In genomic region chr2:71792926-71793761, GRCh38 we compare ENCODE assay signal across 19 cellular contexts.
DNase-seq lines count a peak whose midpoint lies in the region; ATAC-seq, FAIRE-seq and TF ChIP-seq lines count a peak whose summit lies in the region.
"Had no signal": no experiment of that assay in that cellular context is flagged by ENCODE, and none has a peak within 500 bp of the region (broad histone marks: within the 10 kb centered on the region; RNA-seq: fewer than 3 reads in every experiment).

No MANE protein-coding gene starts in this region.

- peak; percentile 46 for ATAC-seq in esophagus mucosa
- ATAC-seq in HG03135 (IDR thresholded peaks at IDR 0.05; ENCODE audit: unreplicated experiment), result no peak
- ATAC-seq: activated CD8-positive, alpha-beta T cell treated with anti-CD3 and anti-CD28 coated beads for 36 hours; left colon had no signal

- no peak overlapping the region for H4K91ac ChIP-seq in trophoblast cell (ENCODE audit: low read depth, low read length)

- H3K4me1 ChIP-seq in Caco-2 (peaks cover 43% of the 10 kb centered on the region), trophoblast cell (ENCODE audit: control insufficient read depth in 1 of 2, insufficient read depth in 2 of 2, low read length in 2 of 2) (peaks cover 17 to 20% of the 10 kb centered on the region in 2 experiments)
- H3K4me1 ChIP-seq: esophagus muscularis mucosa had no signal

- H3K27ac Mint-ChIP-seq in Caco-2 (ENCODE audit: unreplicated experiment), result peak overlapping the region; percentile 72
- H3K27ac Mint-ChIP-seq: activated CD8-positive, alpha-beta T cell treated with anti-CD3 and anti-CD28 coated beads for 36 hours; activated T-helper 1 cell treated with anti-CD3 and anti-CD28 coated beads, Interleukin-12 subunit alpha, Interleukin-12 subunit beta, Interleukin-2, Interleukin-4 antibody, amounts not matched to agents 30 ng/mL and 10 ng/mL and 1 ng/mL, durations not matched to agents 14 hours and 24 hours and 36 hours; dendritic cell treated with granulocyte-macrophage colony-stimulating factor and Interleukin-4, amounts not matched to agents 40 ng/mL and 50 ng/mL, for 4 days had no signal

- no peak overlapping the region for H2AFZ ChIP-seq in trophoblast cell (ENCODE audit: insufficient read depth, low read length, poor library complexity)

- H3K9ac ChIP-seq in trophoblast cell (ENCODE audit: low read length), result no peak overlapping the region

- no peak overlapping the region for H2AK5ac ChIP-seq in trophoblast cell (ENCODE audit: low read length)

- no peak overlapping the region for H4K8ac ChIP-seq in trophoblast cell (ENCODE audit: low read depth, low read length)

- peaks cover 34% of the 10 kb centered on the region for H3K4me1 Mint-ChIP-seq in Caco-2 (ENCODE audit: low read depth, unreplicated experiment)

- peak overlapping the region; percentile 15 for H3K4me3 Mint-ChIP-seq in Caco-2 (ENCODE audit: unreplicated experiment)
- H3K4me3 Mint-ChIP-seq: activated CD8-positive, alpha-beta T cell treated with anti-CD3 and anti-CD28 coated beads for 36 hours; activated T-helper 1 cell treated with anti-CD3 and anti-CD28 coated beads, Interleukin-12 subunit alpha, Interleukin-12 subunit beta, Interleukin-2, Interleukin-4 antibody, amounts not matched to agents 30 ng/mL and 10 ng/mL and 1 ng/mL, durations not matched to agents 14 hours and 24 hours and 36 hours; dendritic cell treated with granulocyte-macrophage colony-stimulating factor and Interleukin-4, amounts not matched to agents 40 ng/mL and 50 ng/mL, for 4 days had no signal

- no peak overlapping the region for H3K14ac ChIP-seq in trophoblast cell (ENCODE audit: low read length)

- no peak overlapping the region for H2BK5ac ChIP-seq in trophoblast cell (ENCODE audit: low read depth, low read length, poor library complexity)

- intact Hi-C loops in Caco-2 (cut with micrococcal nuclease; ENCODE audit: unreplicated experiment), result no loop called here

- no peaks in the 10 kb centered on the region for H3K27me3 ChIP-seq in Caco-2 (replicated peaks; ENCODE audit: control insufficient read depth, insufficient read depth, low read length)
- H3K27me3 ChIP-seq in trophoblast cell (ENCODE audit: insufficient read depth, low read length), result no peaks in the 10 kb centered on the region
- no peaks in the 10 kb centered on the region for H3K27me3 ChIP-seq in WERI-Rb-1 (ENCODE audit: insufficient read depth, low read depth, severe bottlenecking)
- H3K27me3 ChIP-seq: esophagus muscularis mucosa had no signal

- POLR2A ChIA-PET in Caco-2 (lab: Charles Lee), result no interaction called here

- H3K9me3 ChIP-seq in Caco-2 (no peaks in the 10 kb centered on the region), trophoblast cell (ENCODE audit: insufficient read depth, low read depth, low read length) (peaks cover 2% of the 10 kb centered on the region), WERI-Rb-1 (ENCODE audit: severe bottlenecking) (no peaks in the 10 kb centered on the region)
- H3K9me3 ChIP-seq: esophagus muscularis mucosa had no signal

- no peak overlapping the region for H2BK120ac ChIP-seq in trophoblast cell (ENCODE audit: insufficient read depth, low read length, poor library complexity)

- no peak overlapping the region for H3K18ac ChIP-seq in trophoblast cell (ENCODE audit: low read length)

- no TSS peak for BruUV-seq in Caco-2 (replicated peaks; lab: Mats Ljungman, UMichigan)

- H3K9me3 Mint-ChIP-seq in Caco-2 (ENCODE audit: unreplicated experiment), result no peaks in the 10 kb centered on the region
- H3K9me3 Mint-ChIP-seq: activated CD8-positive, alpha-beta T cell treated with anti-CD3 and anti-CD28 coated beads for 36 hours; activated T-helper 1 cell treated with anti-CD3 and anti-CD28 coated beads, Interleukin-12 subunit alpha, Interleukin-12 subunit beta, Interleukin-2, Interleukin-4 antibody, amounts not matched to agents 30 ng/mL and 10 ng/mL and 1 ng/mL, durations not matched to agents 14 hours and 24 hours and 36 hours; dendritic cell treated with granulocyte-macrophage colony-stimulating factor and Interleukin-4, amounts not matched to agents 40 ng/mL and 50 ng/mL, for 4 days had no signal

- no peak for FAIRE-seq in RCC 7860 (lab: Jason Lieb, UNC)
- FAIRE-seq: TTC549 had no signal

- no peaks in the 10 kb centered on the region for H3K79me1 ChIP-seq in trophoblast cell (ENCODE audit: low read length)

- no peaks in the 10 kb centered on the region for H3K36me3 Mint-ChIP-seq in Caco-2 (ENCODE audit: insufficient read depth, unreplicated experiment)

- no peak overlapping the region for H3K4me2 ChIP-seq in trophoblast cell (ENCODE audit: low read length)

- H3K4me3 ChIP-seq in Caco-2 (ENCODE audit: low read depth, low read length) (no peak overlapping the region), trophoblast cell (ENCODE audit: low read depth, low read length) (no peak overlapping the region), WERI-Rb-1 (ENCODE audit: low read depth, low read length) (no peak overlapping the region)
- H3K4me3 ChIP-seq: esophagus muscularis mucosa had no signal

- H3K36me3 ChIP-seq in Caco-2 (ENCODE audit: control insufficient read depth, insufficient read depth, low read length) (no peaks in the 10 kb centered on the region), trophoblast cell (ENCODE audit: control insufficient read depth in 1 of 2, insufficient read depth in 2 of 2, low read length in 2 of 2) (no peaks in the 10 kb centered on the region), WERI-Rb-1 (no peaks in the 10 kb centered on the region)
- H3K36me3 ChIP-seq: esophagus muscularis mucosa had no signal

- H2BK12ac ChIP-seq in trophoblast cell (ENCODE audit: low read length), result no peak overlapping the region

- CTCF ChIA-PET in Caco-2 (lab: Charles Lee), result interaction anchor here (0.6 to 1.4 kb wide), 2 partner anchors 10 to 357 kb away, joined by 3 to 5 read pairs; no protein-coding TSS in a partner anchor

- H3K23ac ChIP-seq in trophoblast cell (ENCODE audit: low read length), result no peak overlapping the region

- no peak overlapping the region for H4K12ac ChIP-seq in trophoblast cell (ENCODE audit: low read depth, low read length)

- WGBS in trophoblast cell (ENCODE audit: extremely low coverage, insufficient coverage, insufficient read length), result no CpG with 5 or more reads among the region's 10 CpGs

- H3K27ac ChIP-seq in trophoblast cell (ENCODE audit: low read depth, low read length) (no peak overlapping the region), WERI-Rb-1 (no peak overlapping the region)
- H3K27ac ChIP-seq: esophagus muscularis mucosa had no signal

- no peaks in the 10 kb centered on the region for H3K79me2 ChIP-seq in trophoblast cell (ENCODE audit: control insufficient read depth, insufficient read depth, low read length, poor library complexity)

- TF ChIP-seq CTCF in Caco-2 (IDR thresholded peaks at IDR 0.05; ENCODE audit: insufficient read depth in 1 of 2, low read depth in 1 of 2, low read length in 1 of 2, severe bottlenecking in 1 of 2, unreplicated experiment in 1 of 2) (no peak), WERI-Rb-1 (IDR thresholded peaks at IDR 0.05; ENCODE audit: low read depth, low read length) (no peak)

- H3K4ac ChIP-seq in trophoblast cell (ENCODE audit: low read depth, low read length), result no peak overlapping the region

- no peaks in the 10 kb centered on the region for H3K27me3 Mint-ChIP-seq in Caco-2 (ENCODE audit: insufficient read depth, unreplicated experiment)
- H3K27me3 Mint-ChIP-seq: activated CD8-positive, alpha-beta T cell treated with anti-CD3 and anti-CD28 coated beads for 36 hours; dendritic cell treated with granulocyte-macrophage colony-stimulating factor and Interleukin-4, amounts not matched to agents 40 ng/mL and 50 ng/mL, for 4 days had no signal

- peak; percentile 65 to 70 for DNase-seq in Caco-2
- peak; percentile 74 for DNase-seq in RPMI7951 (ENCODE audit: low read depth)
- peak; percentile 11 to 46 for DNase-seq in trophoblast cell
- DNase-seq in NCI-H774 (lab: John Stamatoyannopoulos, UW), result no peak
- DNase-seq in RCC 7860 (ENCODE audit: low spot score), result no peak
- no peak for DNase-seq in WERI-Rb-1
- DNase-seq: activated CD8-positive, alpha-beta T cell treated with anti-CD3 and anti-CD28 coated beads for 36 hours; amygdala; Kasumi-1; left colon; NCI-H146; NCI-H446 treated with DMSO at 0.1 percent for 48 hours; OCI-M1 had no signal

Comparison
In these comparisons a context has a peak if more than half of its experiments do, and no peak if none do; other contexts are left out.
1. DNase-seq: peak in Caco-2 (2 of 2), RPMI7951 (single experiment) and trophoblast cell (2 of 2); none in NCI-H774 (single experiment), RCC 7860 (single experiment) and WERI-Rb-1 (single experiment).